In genomic region chr5:164504141-164504772, GRCh38 we compare ENCODE assay signal across 7 cellular contexts.
DNase-seq lines count a peak whose midpoint lies in the region; ATAC-seq and TF ChIP-seq lines count a peak whose summit lies in the region.

No MANE protein-coding gene starts in this region.

- POLR2A ChIA-PET in OCI-LY7 (lab: Charles Lee) = interaction anchor here (0.6 to 0.7 kb wide), 5 partner anchors 496 to 792 kb away, joined by 3 to 4 read pairs (median 3); no protein-coding TSS in a partner anchor

- H3K9me2 ChIP-seq in DOHH2 (replicated peaks; ENCODE audit: control insufficient read depth, low read length) = no peaks in the 10 kb centered on the region
- H3K9me2 ChIP-seq in OCI-LY7 (ENCODE audit: insufficient read depth, low read length) = no peaks in the 10 kb centered on the region

- H3K4me2 ChIP-seq in DOHH2 (ENCODE audit: low read length) (no peak overlapping the region), OCI-LY7 (ENCODE audit: low read length) (no peak overlapping the region)

- H3K79me2 ChIP-seq in DOHH2 (ENCODE audit: control insufficient read depth, low read length) (no peaks in the 10 kb centered on the region), OCI-LY7 (ENCODE audit: insufficient read depth, low read depth, low read length) (no peaks in the 10 kb centered on the region)

- H4K20me1 ChIP-seq in DOHH2 (ENCODE audit: control insufficient read depth, insufficient read depth, low read depth, low read length) (no peaks in the 10 kb centered on the region), OCI-LY7 (ENCODE audit: insufficient read depth, low read length) (no peaks in the 10 kb centered on the region)

- H3K27ac ChIP-seq in DOHH2 (ENCODE audit: low read depth, low read length) (no peak overlapping the region), OCI-LY7 (ENCODE audit: low read depth, low read length, poor library complexity, severe bottlenecking) (no peak overlapping the region)

- intact Hi-C loops in OCI-LY7 (cut with micrococcal nuclease; ENCODE audit: unreplicated experiment) = loop anchor here (1.0 kb wide), 3 partner anchors 491 to 940 kb away; no protein-coding TSS in a partner anchor

- H3K36me3 ChIP-seq in DOHH2 (ENCODE audit: control insufficient read depth, low read length) (no peaks in the 10 kb centered on the region), OCI-LY7 (ENCODE audit: insufficient read depth, low read length) (no peaks in the 10 kb centered on the region)

- H3F3A ChIP-seq in DOHH2 (ENCODE audit: control insufficient read depth, insufficient read depth) = no peaks in the 10 kb centered on the region

- no peak overlapping the region for H2AFZ ChIP-seq in OCI-LY7 (ENCODE audit: low read length)

- peaks cover 7% of the 10 kb centered on the region for H3K27me3 ChIP-seq in DOHH2 (ENCODE audit: control insufficient read depth, low read length)

- ATAC-seq in GM19372 (IDR thresholded peaks at IDR 0.05; ENCODE audit: low read depth, unreplicated experiment) (peak; percentile 71), HG03520 (IDR thresholded peaks at IDR 0.05; ENCODE audit: unreplicated experiment) (peak; percentile 80)

- H3K4me1 ChIP-seq in DOHH2 (ENCODE audit: control insufficient read depth, low read length) = no peaks in the 10 kb centered on the region
- H3K4me1 ChIP-seq in OCI-LY7 (ENCODE audit: insufficient read depth, low read length, poor library complexity, severe bottlenecking) = no peaks in the 10 kb centered on the region

- H3K9me3 ChIP-seq in DOHH2 (ENCODE audit: control insufficient read depth, insufficient read depth, low read length) = no peaks in the 10 kb centered on the region
- H3K9me3 ChIP-seq in OCI-LY7 (ENCODE audit: low read length) = no peaks in the 10 kb centered on the region

- CTCF ChIA-PET in OCI-LY7 (lab: Charles Lee; ENCODE audit: unreplicated experiment) = no interaction called here

- BruUV-seq in OCI-LY7 (replicated peaks; lab: Mats Ljungman, UMichigan) = no TSS peak

- H3K4me3 ChIP-seq in DOHH2 (ENCODE audit: low read length) = no peak overlapping the region
- H3K4me3 ChIP-seq in OCI-LY7 (ENCODE audit: low read depth, low read length, poor library complexity, severe bottlenecking) = no peak overlapping the region

- TF ChIP-seq CTCF in DOHH2 (IDR thresholded peaks at IDR 0.05; ENCODE audit: low read depth, low read length, poor library complexity, severe bottlenecking) (peak; percentile 80), OCI-LY7 (conservative IDR thresholded peaks at IDR 0.05; ENCODE audit: low read length) (peak; percentile 86)

- DNase-seq in OCI-LY7 (ENCODE audit: low spot score) (peak; percentile 55), dedifferentiated amniotic fluid mesenchymal stem cell (ENCODE audit: extremely low spot score) (peak; percentile 74), midbrain (lab: John Stamatoyannopoulos, UW) (peak; percentile 72)
- no peak for DNase-seq in activated CD4-positive, CD25-positive, alpha-beta regulatory T cell treated with anti-CD3 and anti-CD28 coated beads, Interleukin-2, amount 50 U/mL, for 72 hours
